Comparison of ENCODE assay signal across 11 cellular contexts in the genomic region with DNA sequence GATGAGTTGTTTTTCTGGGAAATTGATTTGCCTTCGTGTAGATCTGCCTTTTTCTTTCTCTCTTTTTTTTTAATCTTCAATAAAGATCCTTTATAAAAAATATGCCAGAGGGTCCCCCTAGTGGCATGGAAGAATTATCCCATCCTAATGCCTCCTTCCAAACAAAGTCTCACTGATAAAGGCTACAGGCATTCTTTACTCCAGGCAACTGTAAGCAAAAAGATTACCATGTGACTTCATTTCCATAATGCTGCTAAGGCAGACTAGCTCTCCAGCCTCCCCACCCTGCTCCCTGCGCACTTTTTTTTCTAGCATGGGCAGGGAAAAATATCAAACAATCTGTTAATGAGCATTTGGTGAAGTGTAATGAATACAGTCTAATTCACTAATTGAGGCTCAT.
DNase-seq lines count a peak whose midpoint lies in the region; FAIRE-seq and TF ChIP-seq lines count a peak whose summit lies in the region.
"Had no signal": no experiment of that assay in that cellular context is flagged by ENCODE, and none has a peak within 500 bp of the region (broad histone marks: within the 10 kb centered on the region; RNA-seq: fewer than 3 reads in every experiment).

No MANE protein-coding gene starts in this region.

- CTCF ChIA-PET in Caco-2 (lab: Charles Lee): no interaction called here

- no peak for FAIRE-seq in astrocyte (lab: Jason Lieb, UNC)
- FAIRE-seq in small intestine (lab: Jason Lieb, UNC): no peak

- H3K27me3 Mint-ChIP-seq in Caco-2 (ENCODE audit: insufficient read depth, unreplicated experiment): no peaks in the 10 kb centered on the region
- no peaks in the 10 kb centered on the region for H3K27me3 Mint-ChIP-seq in astrocyte (ENCODE audit: low read depth, unreplicated experiment)
- no peaks in the 10 kb centered on the region for H3K27me3 Mint-ChIP-seq in activated T-helper 2 cell treated with anti-CD3 and anti-CD28 coated beads, Interferon-gamma antibody, Interleukin-2, Interleukin-4, amounts not matched to agents 10 μg/mL and 5 μg/mL and 100 μg/mL, durations not matched to agents 14 hours and 24 hours and 36 hours (ENCODE audit: low read depth)

- DNase-seq in Caco-2 (peak in 1 of 2 experiments; percentile 6), LoVo (ENCODE audit: low spot score) (peak; percentile 11), astrocyte (ENCODE audit: low read depth) (no peak), medulla oblongata (ENCODE audit: extremely low spot score) (peak; percentile 38), small intestine (no peak), GF-D8 (lab: John Stamatoyannopoulos, UW) (no peak)
- DNase-seq in activated T-helper 2 cell treated with anti-CD3 and anti-CD28 coated beads, Interferon-gamma antibody, Interleukin-2, Interleukin-4, amounts not matched to agents 10 μg/mL and 5 μg/mL and 100 μg/mL, durations not matched to agents 14 hours and 24 hours and 36 hours (ENCODE audit: low spot score): no peak
- no peak for DNase-seq in activated CD8-positive, alpha-beta memory T cell treated with anti-CD3 and anti-CD28 coated beads, Interleukin-2, amount 50 U/mL, for 48 hours
- DNase-seq: KG1; NK-92 treated with Interleukin-12 subunit alpha and Interleukin-12 subunit beta, amount 100 ng/mL, for 24 hours; spleen had no signal

- H3K27ac Mint-ChIP-seq in Caco-2 (ENCODE audit: unreplicated experiment) (no peak overlapping the region), astrocyte (ENCODE audit: unreplicated experiment) (no peak overlapping the region)
- H3K27ac Mint-ChIP-seq in activated T-helper 2 cell treated with anti-CD3 and anti-CD28 coated beads, Interferon-gamma antibody, Interleukin-2, Interleukin-4, amounts not matched to agents 10 μg/mL and 5 μg/mL and 100 μg/mL, durations not matched to agents 14 hours and 24 hours and 36 hours: no peak overlapping the region

- H3K36me3 ChIP-seq in Caco-2 (ENCODE audit: control insufficient read depth, insufficient read depth, low read length) (no peaks in the 10 kb centered on the region), astrocyte (ENCODE audit: insufficient read depth, low read length) (no peaks in the 10 kb centered on the region), small intestine (ENCODE audit: control insufficient read depth in 2 of 2, insufficient read depth in 2 of 2, low read length in 2 of 2) (no peaks in the 10 kb centered on the region)
- H3K36me3 ChIP-seq: spleen had no signal

- H3K27me3 ChIP-seq in Caco-2 (replicated peaks; ENCODE audit: control insufficient read depth, insufficient read depth, low read length) (no peaks in the 10 kb centered on the region), astrocyte (ENCODE audit: insufficient read depth, low read length) (no peaks in the 10 kb centered on the region), small intestine (ENCODE audit: control insufficient read depth in 2 of 2, insufficient read depth in 2 of 2, low read length in 2 of 2) (no peaks in the 10 kb centered on the region)
- H3K27me3 ChIP-seq: spleen had no signal

- H3K36me3 Mint-ChIP-seq in Caco-2 (ENCODE audit: insufficient read depth, unreplicated experiment) (no peaks in the 10 kb centered on the region), astrocyte (ENCODE audit: low read depth, unreplicated experiment) (no peaks in the 10 kb centered on the region)
- H3K36me3 Mint-ChIP-seq in activated T-helper 2 cell treated with anti-CD3 and anti-CD28 coated beads, Interferon-gamma antibody, Interleukin-2, Interleukin-4, amounts not matched to agents 10 μg/mL and 5 μg/mL and 100 μg/mL, durations not matched to agents 14 hours and 24 hours and 36 hours (ENCODE audit: low read depth): no peaks in the 10 kb centered on the region

- intact Hi-C loops in Caco-2 (cut with micrococcal nuclease; ENCODE audit: unreplicated experiment): loop anchor here (1.0 kb wide), 1 partner anchor 31 kb away; no protein-coding TSS in a partner anchor
- intact Hi-C loops in activated T-helper 2 cell treated with anti-CD3 and anti-CD28 coated beads, Interferon-gamma antibody, Interleukin-2, Interleukin-4, amounts not matched to agents 10 μg/mL and 5 μg/mL and 100 μg/mL, durations not matched to agents 14 hours and 24 hours and 36 hours (cut with micrococcal nuclease): no loop called here

- no TSS peak for BruUV-seq in Caco-2 (replicated peaks; lab: Mats Ljungman, UMichigan)

- no peak overlapping the region for H3K9ac ChIP-seq in astrocyte (ENCODE audit: low read length)

- 25 to 37% (median 26%) methylated on average over 2 of the region's 2 CpGs for WGBS in small intestine, 3 donors

- H3K79me2 ChIP-seq in astrocyte (ENCODE audit: insufficient read depth, low read length): no peaks in the 10 kb centered on the region

- no peak overlapping the region for H2AFZ ChIP-seq in astrocyte (ENCODE audit: low read depth, low read length)

- H3K4me1 Mint-ChIP-seq in Caco-2 (ENCODE audit: low read depth, unreplicated experiment) (no peaks in the 10 kb centered on the region), astrocyte (ENCODE audit: low read depth, unreplicated experiment) (peaks cover 38% of the 10 kb centered on the region)
- no peaks in the 10 kb centered on the region for H3K4me1 Mint-ChIP-seq in activated T-helper 2 cell treated with anti-CD3 and anti-CD28 coated beads, Interferon-gamma antibody, Interleukin-2, Interleukin-4, amounts not matched to agents 10 μg/mL and 5 μg/mL and 100 μg/mL, durations not matched to agents 14 hours and 24 hours and 36 hours (ENCODE audit: low read depth)

- H4K20me1 ChIP-seq in astrocyte (ENCODE audit: insufficient read depth, low read length): no peaks in the 10 kb centered on the region

- H3K9me3 ChIP-seq in Caco-2 (no peaks in the 10 kb centered on the region), astrocyte (ENCODE audit: insufficient read depth, low read depth, low read length) (no peaks in the 10 kb centered on the region), small intestine (ENCODE audit: control insufficient read depth, low read depth) (no peaks in the 10 kb centered on the region)

- H3K4me1 ChIP-seq in Caco-2: no peaks in the 10 kb centered on the region
- H3K4me1 ChIP-seq in astrocyte (ENCODE audit: insufficient read depth, low read length): no peaks in the 10 kb centered on the region
- H3K4me1 ChIP-seq in small intestine (ENCODE audit: control insufficient read depth in 2 of 2, insufficient read depth in 1 of 2, low read depth in 1 of 2, low read length in 1 of 2): no peaks in the 10 kb centered on the region
- H3K4me1 ChIP-seq: spleen had no signal

- H3K4me3 ChIP-seq in Caco-2 (ENCODE audit: low read depth, low read length) (no peak overlapping the region), astrocyte (ENCODE audit: insufficient read depth, low read depth, low read length) (no peak overlapping the region), small intestine (ENCODE audit: low read depth in 1 of 2, low read length in 2 of 2) (no peak overlapping the region)
- H3K4me3 ChIP-seq: spleen had no signal

- no peak overlapping the region for H3K4me2 ChIP-seq in astrocyte (ENCODE audit: low read length)

- H3K9me3 Mint-ChIP-seq in Caco-2 (ENCODE audit: unreplicated experiment): no peaks in the 10 kb centered on the region
- H3K9me3 Mint-ChIP-seq in astrocyte (ENCODE audit: unreplicated experiment): no peaks in the 10 kb centered on the region
- peaks cover 38% of the 10 kb centered on the region for H3K9me3 Mint-ChIP-seq in activated T-helper 2 cell treated with anti-CD3 and anti-CD28 coated beads, Interferon-gamma antibody, Interleukin-2, Interleukin-4, amounts not matched to agents 10 μg/mL and 5 μg/mL and 100 μg/mL, durations not matched to agents 14 hours and 24 hours and 36 hours

- POLR2A ChIA-PET in Caco-2 (lab: Charles Lee): no interaction called here

- no peak overlapping the region for H3K4me3 Mint-ChIP-seq in Caco-2 (ENCODE audit: unreplicated experiment)
- no peak overlapping the region for H3K4me3 Mint-ChIP-seq in astrocyte (ENCODE audit: unreplicated experiment)
- H3K4me3 Mint-ChIP-seq in activated T-helper 2 cell treated with anti-CD3 and anti-CD28 coated beads, Interferon-gamma antibody, Interleukin-2, Interleukin-4, amounts not matched to agents 10 μg/mL and 5 μg/mL and 100 μg/mL, durations not matched to agents 14 hours and 24 hours and 36 hours (ENCODE audit: low read depth): no peak overlapping the region

- H3K27ac ChIP-seq in astrocyte (ENCODE audit: low read depth, low read length) (no peak overlapping the region), small intestine (ENCODE audit: low read depth in 1 of 2, low read length in 1 of 2) (no peak overlapping the region)
- H3K27ac ChIP-seq: spleen had no signal

- TF ChIP-seq CTCF in Caco-2 (IDR thresholded peaks at IDR 0.05; ENCODE audit: insufficient read depth in 1 of 2, low read depth in 1 of 2, low read length in 1 of 2, severe bottlenecking in 1 of 2, unreplicated experiment in 1 of 2) (peak; percentile 26 to 57), astrocyte (IDR thresholded peaks at IDR 0.05; ENCODE audit: insufficient read depth, low read depth, low read length) (peak; percentile 49)

Comparison
In these comparisons a context has a peak if more than half of its experiments do, and no peak if none do; other contexts are left out.
1. DNase-seq: peak in LoVo (single experiment) and medulla oblongata (single experiment); none in astrocyte (single experiment), small intestine (single experiment), activated T-helper 2 cell treated with anti-CD3 and anti-CD28 coated beads, Interferon-gamma antibody, Interleukin-2, Interleukin-4, amounts not matched to agents 10 μg/mL and 5 μg/mL and 100 μg/mL, durations not matched to agents 14 hours and 24 hours and 36 hours (single experiment), GF-D8 (single experiment) and activated CD8-positive, alpha-beta memory T cell treated with anti-CD3 and anti-CD28 coated beads, Interleukin-2, amount 50 U/mL, for 48 hours (single experiment).